In the genomic region with DNA sequence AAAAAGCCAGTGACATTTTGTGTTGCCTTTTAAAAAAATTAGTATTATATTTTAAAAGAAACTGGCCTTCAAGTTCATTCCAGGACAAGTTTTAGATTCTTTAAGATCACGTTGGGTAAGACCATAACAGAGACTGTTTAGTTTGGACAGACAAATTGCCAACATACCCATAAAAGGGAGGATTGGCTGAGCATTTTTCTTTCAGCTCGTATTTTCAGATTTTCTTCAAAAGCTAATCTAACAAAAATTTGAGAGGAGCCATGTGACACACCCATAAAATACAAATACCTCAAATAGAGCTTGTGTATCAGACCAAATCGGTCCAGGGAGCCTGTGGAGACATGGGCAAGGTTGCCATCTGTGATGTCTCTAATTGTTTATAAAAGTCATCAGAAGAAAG, we compare ENCODE assay signal across 27 cellular contexts.
"Had no signal": no experiment of that assay in that cellular context is flagged by ENCODE, and none has a peak within 500 bp of the region (broad histone marks: within the 10 kb centered on the region; RNA-seq: fewer than 3 reads in every experiment).

No MANE protein-coding gene starts in this region.

- H3K27me3 ChIP-seq: cardiac muscle cell, gastrocnemius medialis, pancreas, spleen had no signal

- H3K4me3 ChIP-seq: cardiac muscle cell, esophagus squamous epithelium, gastrocnemius medialis, pancreas, prostate gland, SK-N-MC, spleen had no signal

- ATAC-seq: activated CD4-positive, CD25-positive, alpha-beta regulatory T cell treated with anti-CD3 and anti-CD28 coated beads, Interleukin-2, amount 50 U/mL, for 24 hours; activated CD8-positive, alpha-beta T cell treated with anti-CD3 and anti-CD28 coated beads for 36 hours; activated T-cell treated with anti-CD3 and anti-CD28 coated beads, Interleukin-2, amount 50 U/mL, for 4 hours; pancreas had no signal

- H3K36me3 ChIP-seq: cardiac muscle cell, esophagus squamous epithelium, gastrocnemius medialis, pancreas, prostate gland, spleen had no signal

- H3K4me1 Mint-ChIP-seq: activated T-helper 17 cell treated with anti-CD3 and anti-CD28 coated beads, Interleukin-2, amount 50 U/mL, for 72 hours had no signal

- H3K4me3 Mint-ChIP-seq: activated CD4-positive, alpha-beta T cell treated with anti-CD3 and anti-CD28 coated beads, Interleukin-2, amount 10 ng/mL, durations not matched to agents 7 days and 5 days; activated CD8-positive, alpha-beta T cell treated with anti-CD3 and anti-CD28 coated beads for 36 hours; activated naive CD4-positive, alpha-beta T cell treated with anti-CD3 and anti-CD28 coated beads, Interleukin-2, amount 50 U/mL, for 24 hours; activated T-cell treated with anti-CD3 and anti-CD28 coated beads, Interleukin-2, amount 50 U/mL, for 4 hours; activated T-helper 17 cell treated with anti-CD3 and anti-CD28 coated beads, Interleukin-2, amount 50 U/mL, for 72 hours; brain; mesothelial cell of epicardium; neural crest cell; type B pancreatic cell had no signal

- DNase-seq: activated CD4-positive, alpha-beta T cell treated with anti-CD3 and anti-CD28 coated beads, Interleukin-2, amount 10 ng/mL, durations not matched to agents 7 days and 5 days; activated CD8-positive, alpha-beta T cell treated with anti-CD3 and anti-CD28 coated beads for 36 hours; activated T-cell treated with anti-CD3 and anti-CD28 coated beads, Interleukin-2, amount 50 U/mL, for 4 hours; anterior cingulate cortex; cortex of kidney; esophagus squamous epithelium; gastrocnemius medialis; head of caudate nucleus; hippocampal formation; left cardiac atrium; mammary epithelial cell; naive B cell; nucleus accumbens; pancreas; spleen; stimulated activated naive CD4-positive, alpha-beta T cell had no signal

- H3K36me3 Mint-ChIP-seq: naive B cell, type B pancreatic cell had no signal

- H3K4me1 ChIP-seq: gastrocnemius medialis, pancreas, prostate gland had no signal

- H3K9me3 ChIP-seq: esophagus squamous epithelium, gastrocnemius medialis, pancreas, prostate gland, spleen had no signal

- H3K27ac Mint-ChIP-seq: activated CD4-positive, alpha-beta T cell treated with anti-CD3 and anti-CD28 coated beads, Interleukin-2, amount 10 ng/mL, durations not matched to agents 7 days and 5 days; activated CD8-positive, alpha-beta T cell treated with anti-CD3 and anti-CD28 coated beads for 36 hours; activated naive CD4-positive, alpha-beta T cell treated with anti-CD3 and anti-CD28 coated beads, Interleukin-2, amount 50 U/mL, for 24 hours; activated T-helper 17 cell treated with anti-CD3 and anti-CD28 coated beads, Interleukin-2, amount 50 U/mL, for 72 hours; type B pancreatic cell had no signal

- H3K9me3 Mint-ChIP-seq: activated CD4-positive, alpha-beta T cell treated with anti-CD3 and anti-CD28 coated beads, Interleukin-2, amount 10 ng/mL, durations not matched to agents 7 days and 5 days; activated CD8-positive, alpha-beta T cell treated with anti-CD3 and anti-CD28 coated beads for 36 hours; activated naive CD4-positive, alpha-beta T cell treated with anti-CD3 and anti-CD28 coated beads, Interleukin-2, amount 50 U/mL, for 24 hours; activated T-cell treated with anti-CD3 and anti-CD28 coated beads, Interleukin-2, amount 50 U/mL, for 4 hours; activated T-helper 17 cell treated with anti-CD3 and anti-CD28 coated beads, Interleukin-2, amount 50 U/mL, for 72 hours; neural crest cell; type B pancreatic cell had no signal

- H3K27ac ChIP-seq: cardiac muscle cell, gastrocnemius medialis, pancreas, SK-N-MC, VCaP had no signal

- H3K27me3 Mint-ChIP-seq: activated CD8-positive, alpha-beta T cell treated with anti-CD3 and anti-CD28 coated beads for 36 hours; activated naive CD4-positive, alpha-beta T cell treated with anti-CD3 and anti-CD28 coated beads, Interleukin-2, amount 50 U/mL, for 24 hours; naive B cell; type B pancreatic cell had no signal
